29 cellular contexts compared by ENCODE assay signal in the genomic region with DNA sequence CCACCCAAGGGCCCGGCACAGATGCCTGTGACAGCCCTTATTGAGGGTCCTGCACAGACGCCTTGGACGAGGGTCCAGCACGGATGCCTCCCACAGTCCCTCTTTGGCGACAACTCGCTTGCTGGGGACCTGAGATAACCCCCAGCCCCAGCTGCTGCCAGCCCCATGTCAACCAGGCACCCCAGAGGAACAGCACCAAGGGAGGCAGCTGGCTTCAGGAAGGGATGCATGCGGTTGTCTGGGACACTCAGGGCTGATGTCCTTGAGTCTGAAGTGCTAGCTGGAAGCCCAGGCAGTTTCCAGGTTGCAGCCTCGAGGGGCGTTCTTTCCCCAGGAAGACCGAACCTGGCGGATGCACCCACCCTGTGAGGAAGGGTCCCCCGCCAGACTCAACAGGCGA.
"Had no signal": no experiment of that assay in that cellular context is flagged by ENCODE, and none has a peak within 500 bp of the region (broad histone marks: within the 10 kb centered on the region; RNA-seq: fewer than 3 reads in every experiment).

No MANE protein-coding gene starts in this region.

- H3K9me3 ChIP-seq: adrenal gland, ascending aorta, body of pancreas, breast epithelium had no signal

- H3K27ac ChIP-seq: adrenal gland, ascending aorta, brain microvascular endothelial cell, breast epithelium, cardiac muscle cell had no signal

- H3K36me3 ChIP-seq: adrenal gland, ascending aorta, brain microvascular endothelial cell, breast epithelium, cardiac muscle cell had no signal

- DNase-seq: activated effector memory CD4-positive, alpha-beta T cell treated with anti-CD3 and anti-CD28 coated beads, Interleukin-2, amount 50 U/mL, for 16 hours; activated effector memory CD4-positive, alpha-beta T cell treated with Interleukin-2 at 50 U/mL for 16 hours; activated gamma-delta T cell; activated gamma-delta T cell treated with Interleukin-2 at 50 U/mL for 16 hours; activated naive CD4-positive, alpha-beta T cell; activated naive CD4-positive, alpha-beta T cell treated with anti-CD3 and anti-CD28 coated beads for 36 hours; activated naive CD4-positive, alpha-beta T cell treated with anti-CD3 and anti-CD28 coated beads, Interleukin-2, amount 10 ng/mL, durations not matched to agents 7 days and 5 days; activated naive CD4-positive, alpha-beta T cell treated with anti-CD3 and anti-CD28 coated beads, Interleukin-2, amount 50 U/mL, for 16 hours; activated naive CD4-positive, alpha-beta T cell treated with Interleukin-2 at 50 U/mL for 16 hours; activated naive CD8-positive, alpha-beta T cell treated with anti-CD3 and anti-CD28 coated beads for 36 hours; activated naive CD8-positive, alpha-beta T cell treated with anti-CD3 and anti-CD28 coated beads, Interleukin-2, amount 10 ng/mL, durations not matched to agents 7 days and 5 days; activated naive CD8-positive, alpha-beta T cell treated with anti-CD3 and anti-CD28 coated beads, Interleukin-2, amount 50 U/mL, for 24 hours; activated T-cell treated with anti-CD3 and anti-CD28 coated beads for 4 hours; activated T-cell treated with anti-CD3 and anti-CD28 coated beads, Interleukin-2, amount 50 U/mL, for 1 hour; activated T-cell treated with anti-CD3 and anti-CD28 coated beads, Interleukin-2, amount 50 U/mL, for 24 hours; activated T-cell treated with anti-CD3 and anti-CD28 coated beads, Interleukin-2, amount 50 U/mL, for 4 hours; activated T-cell treated with anti-CD3 and anti-CD28 coated beads, Interleukin-2, amount 50 U/mL, for 48 hours; activated T-cell treated with anti-CD3 and anti-CD28 coated beads, Interleukin-2, amount 50 U/mL, for 72 hours; adrenal gland; amniotic stem cell; anterior cingulate cortex; aorta; body of pancreas; brain microvascular endothelial cell; central memory CD4-positive, alpha-beta T cell; cerebellar nuclear complex had no signal

- H3K27me3 ChIP-seq: ascending aorta, body of pancreas, brain microvascular endothelial cell, cardiac muscle cell had no signal

- H3K4me1 ChIP-seq: body of pancreas had no signal

- ATAC-seq: activated naive CD8-positive, alpha-beta T cell treated with anti-CD3 and anti-CD28 coated beads, Interleukin-2, amount 50 U/mL, for 24 hours; activated T-cell treated with anti-CD3 and anti-CD28 coated beads, Interleukin-2, amount 50 U/mL, for 4 hours; body of pancreas had no signal

- H3K4me3 ChIP-seq: adrenal gland, ascending aorta, body of pancreas, breast epithelium, cardiac muscle cell had no signal
